8 cellular contexts compared by ENCODE assay signal in the genomic region with DNA sequence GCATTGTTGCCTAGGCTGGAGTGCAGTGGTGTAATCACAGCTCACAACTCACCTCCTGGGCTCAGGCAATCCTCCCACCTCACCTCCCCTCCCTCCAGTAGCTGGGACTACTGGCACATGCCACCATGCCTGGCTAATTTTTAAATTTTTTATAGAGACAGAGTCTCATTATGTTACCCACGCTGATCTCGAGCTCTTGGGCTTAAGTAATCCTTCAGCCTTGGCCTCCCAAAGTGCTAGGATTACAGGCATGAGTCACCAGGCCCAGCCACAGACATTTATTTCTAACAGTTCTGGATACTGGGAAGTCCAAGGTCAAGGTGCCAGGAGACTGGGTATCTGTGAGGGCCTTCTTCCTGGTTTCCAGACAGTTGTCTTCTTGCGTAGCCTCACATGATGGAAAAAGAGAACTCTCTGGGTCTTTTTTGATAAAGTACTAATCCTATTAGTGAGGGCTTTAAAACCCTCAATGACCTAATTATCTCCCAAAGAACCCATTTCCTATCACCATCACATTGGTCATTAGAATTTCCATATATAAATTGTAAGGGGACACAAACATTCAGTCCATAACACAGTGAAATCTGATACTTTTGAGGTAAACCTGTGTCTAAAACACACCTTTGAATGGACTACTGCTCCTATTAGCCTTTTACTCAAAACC.
DNase-seq lines count a peak whose midpoint lies in the region; ATAC-seq and TF ChIP-seq lines count a peak whose summit lies in the region.

No MANE protein-coding gene starts in this region.

- H3K27me3 ChIP-seq in HAP-1 (ENCODE audit: low read depth) (no peaks in the 10 kb centered on the region), sigmoid colon (no peaks in the 10 kb centered on the region)

- no peak overlapping the region for H3K4me3 ChIP-seq in HAP-1
- H3K4me3 ChIP-seq in sigmoid colon = peak overlapping the region in 2 of 4 donors; percentile 30 to 36

- TF ChIP-seq CTCF in sigmoid colon (IDR thresholded peaks at IDR 0.05) = no peak

- in situ Hi-C loops in HAP-1 (cut with MboI; ENCODE audit: low sequenced_read_pairs) = no loop called here

- DNase-seq in HAP-1 (ENCODE audit: low spot score in 2 of 2) (peak; percentile 37 to 46), foreskin melanocyte (peak; percentile 60), sigmoid colon (no peak), HPDE6-E6E7 (ENCODE audit: extremely low spot score) (no peak), NCI-H526 (lab: John Stamatoyannopoulos, UW) (no peak)

- peak overlapping the region; percentile 71 to 83 (median 82) for H3K27ac ChIP-seq in sigmoid colon

- 32 to 55% methylated on average over 3 of the region's 3 CpGs for WGBS in sigmoid colon, 2 donors

- no peak for TF ChIP-seq EP300 in sigmoid colon (IDR thresholded peaks at IDR 0.05)

- intact Hi-C loops in sigmoid colon (cut with DNase I) = no loop called here

- H3K36me3 ChIP-seq in HAP-1 (replicated peaks) (no peaks in the 10 kb centered on the region), sigmoid colon (no peaks in the 10 kb centered on the region)

- TF ChIP-seq POLR2A in sigmoid colon (IDR thresholded peaks at IDR 0.05) = no peak

- peaks cover 29% of the 10 kb centered on the region for H3K4me1 ChIP-seq in HAP-1
- peaks cover 0 to 36% (median 19%) of the 10 kb centered on the region in 4 donors for H3K4me1 ChIP-seq in sigmoid colon

- H3K9me3 ChIP-seq in HAP-1 (no peaks in the 10 kb centered on the region), sigmoid colon (no peaks in the 10 kb centered on the region)

- ATAC-seq in SK-N-SH treated with all-trans-retinoic acid at 6 μM for 48 hours (peak; percentile 74), GM18909 (IDR thresholded peaks at IDR 0.05; ENCODE audit: poor library complexity, unreplicated experiment) (no peak), GM18519 (IDR thresholded peaks at IDR 0.05; ENCODE audit: low FRiP score, unreplicated experiment) (no peak)

TF ChIP-seq in SK-N-SH treated with all-trans-retinoic acid at 6 μM for 48 hours, 23 proteins besides CTCF, POLR2A, EP300 and RAD21:
- TF ChIP-seq ZNF70 (CRISPR knock-in tag; IDR thresholded peaks at IDR 0.05) (no peak), ESRRG (CRISPR knock-in tag; IDR thresholded peaks at IDR 0.05) (no peak)

Comparison
In these comparisons a context has a peak if more than half of its experiments do, and no peak if none do; other contexts are left out.
1. DNase-seq: peak in HAP-1 (2 of 2) and foreskin melanocyte (single experiment); none in sigmoid colon (single experiment), HPDE6-E6E7 (single experiment) and NCI-H526 (0 of 2).